Comparison of ENCODE assay signal across 1 cellular context in genomic region chr6:34680802-34681515, GRCh38.
TF ChIP-seq lines count a peak whose summit lies in the region.

No MANE protein-coding gene starts in this region.

TF ChIP-seq in GM12878, 131 proteins besides CTCF, POLR2A, EP300 and RAD21 (continued from another document):
- peak; percentile 57 for TF ChIP-seq CUX1 (IDR thresholded peaks at IDR 0.05; ENCODE audit: insufficient replicate concordance, low read depth, low read length)
- TF ChIP-seq KAT2A (conservative IDR thresholded peaks at IDR 0.05; ENCODE audit: control insufficient read depth, low read depth, low read length): no peak
- no peak for TF ChIP-seq CHD1 (IDR thresholded peaks at IDR 0.05; ENCODE audit: low read depth, low read length)
- TF ChIP-seq MTA2 (IDR thresholded peaks at IDR 0.05; ENCODE audit: low read depth): peak; percentile 88
- no peak for TF ChIP-seq SMAD1 (IDR thresholded peaks at IDR 0.05; ENCODE audit: low read depth, partially characterized antibody)
- peak; percentile 66 for TF ChIP-seq DPF2 (IDR thresholded peaks at IDR 0.05)
- peak; percentile 31 for TF ChIP-seq JUNB (IDR thresholded peaks at IDR 0.05)
- no peak for TF ChIP-seq ZNF207 (IDR thresholded peaks at IDR 0.05; ENCODE audit: borderline replicate concordance)
- no peak for TF ChIP-seq ATF2 (IDR thresholded peaks at IDR 0.05; ENCODE audit: low read length)
- peak; percentile 57; the same call in 1 of the 2 replicates for TF ChIP-seq MXI1 (IDR thresholded peaks at IDR 0.05; ENCODE audit: low read depth, low read length)
- peak; percentile 86 for TF ChIP-seq ATF7 (IDR thresholded peaks at IDR 0.05; ENCODE audit: low read depth)
- TF ChIP-seq IKZF2 (IDR thresholded peaks at IDR 0.05): peak; percentile 67 to 69; a peak in 3 of 4 replicates
- no peak for TF ChIP-seq MAX (IDR thresholded peaks at IDR 0.05; ENCODE audit: low read depth, low read length)
- TF ChIP-seq NR2C1 (IDR thresholded peaks at IDR 0.05): 0 out of 2 replicates have a peak, but pooled peaks have one; percentile 24
- peak; percentile 82 for TF ChIP-seq PKNOX1 (IDR thresholded peaks at IDR 0.05)
- peak; percentile 67; the same call in 1 of the 2 replicates for TF ChIP-seq RELB (IDR thresholded peaks at IDR 0.05; ENCODE audit: low read depth)
- peak; percentile 97 for TF ChIP-seq NR2F1 (conservative IDR thresholded peaks at IDR 0.05)
- TF ChIP-seq ASH2L (IDR thresholded peaks at IDR 0.05; ENCODE audit: borderline replicate concordance, low read depth): no peak
- no peak for TF ChIP-seq IRF5 (IDR thresholded peaks at IDR 0.05; ENCODE audit: borderline replicate concordance)
- peak; percentile 84 for TF ChIP-seq SKIL (IDR thresholded peaks at IDR 0.05; ENCODE audit: low read depth, poor library complexity, severe bottlenecking)
- TF ChIP-seq GATAD2B (conservative IDR thresholded peaks at IDR 0.05; ENCODE audit: low read depth): peak; percentile 50; the same call in 1 of the 2 replicates
- peak; percentile 78; the same call in 1 of the 2 replicates for TF ChIP-seq NFIC (IDR thresholded peaks at IDR 0.05; ENCODE audit: low read depth, low read length)
- no peak for TF ChIP-seq MTA3 (IDR thresholded peaks at IDR 0.05; ENCODE audit: borderline replicate concordance, low read length)
- TF ChIP-seq ATF3 (IDR thresholded peaks at IDR 0.05; ENCODE audit: borderline replicate concordance, extremely low read depth, low read depth, low read length): no peak
- peak; percentile 58; the same call in 1 of the 2 replicates for TF ChIP-seq BCL11A (IDR thresholded peaks at IDR 0.05; ENCODE audit: low read depth, low read length)
